In the genomic region with DNA sequence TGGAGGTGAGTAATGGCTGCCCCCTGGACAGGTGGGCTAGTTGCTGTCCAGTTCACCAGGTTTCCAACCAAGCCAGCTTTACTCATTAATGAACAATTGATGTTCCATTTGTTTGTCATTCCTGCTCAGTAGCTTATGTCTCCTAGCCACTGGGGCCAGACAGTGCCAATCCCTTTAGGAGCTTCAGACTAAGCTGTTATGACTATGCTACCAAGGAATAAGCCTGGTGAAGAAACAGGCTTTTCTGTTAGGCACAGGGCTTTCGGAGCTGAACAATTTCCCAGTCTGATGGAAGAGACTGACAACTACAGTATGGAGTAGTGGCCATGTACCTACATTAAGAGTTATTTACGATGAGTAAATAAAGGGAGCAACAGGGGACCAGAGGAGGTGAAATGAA, we compare ENCODE assay signal across 11 cellular contexts. TPM values are rescaled to one million over a fixed set of nuclear protein-coding genes. Genes with fewer than 3 reads are reported as not detected.
DNase-seq lines count a peak whose midpoint lies in the region; ATAC-seq and TF ChIP-seq lines count a peak whose summit lies in the region.
"Had no signal": no experiment of that assay in that cellular context is flagged by ENCODE, and none has a peak within 500 bp of the region (broad histone marks: within the 10 kb centered on the region; RNA-seq: fewer than 3 reads in every experiment).

No MANE protein-coding gene starts in this region.

- H3K36me3 Mint-ChIP-seq in stimulated activated naive CD8-positive, alpha-beta T cell treated with anti-CD3 and anti-CD28 coated beads, Interleukin-15, Interleukin-2, amounts not matched to agents 100 ng/mL and 50 ng/mL, for 24 hours (ENCODE audit: low read depth), result peaks cover 15% of the 10 kb centered on the region
- peaks cover 7% of the 10 kb centered on the region for H3K36me3 Mint-ChIP-seq in WTC11
- peaks cover 2% of the 10 kb centered on the region for H3K36me3 Mint-ChIP-seq in memory B cell
- H3K36me3 Mint-ChIP-seq in type B pancreatic cell, result peaks cover 10% of the 10 kb centered on the region

- TF ChIP-seq CTCF in WTC11 (IDR thresholded peaks at IDR 0.05), result no peak
- no peak for TF ChIP-seq CTCF in type B pancreatic cell (conservative IDR thresholded peaks at IDR 0.05)

- CTCF ChIA-PET in WTC11 (lab: Charles Lee), result interaction anchor here (1.8 to 2.2 kb wide), 3 partner anchors 13 to 95 kb away, joined by 7 to 20 read pairs (median 11); no protein-coding TSS in a partner anchor

- H3K27ac Mint-ChIP-seq in stimulated activated naive CD8-positive, alpha-beta T cell treated with anti-CD3 and anti-CD28 coated beads, Interleukin-15, Interleukin-2, amounts not matched to agents 100 ng/mL and 50 ng/mL, for 24 hours, result peak overlapping the region; percentile 81
- H3K27ac Mint-ChIP-seq in WTC11, result peak overlapping the region; percentile 86
- peak overlapping the region; percentile 36 for H3K27ac Mint-ChIP-seq in memory B cell
- peak overlapping the region; percentile 77 for H3K27ac Mint-ChIP-seq in type B pancreatic cell

- peaks cover 4% of the 10 kb centered on the region for H3K27me3 Mint-ChIP-seq in stimulated activated naive CD8-positive, alpha-beta T cell treated with anti-CD3 and anti-CD28 coated beads, Interleukin-15, Interleukin-2, amounts not matched to agents 100 ng/mL and 50 ng/mL, for 24 hours
- H3K27me3 Mint-ChIP-seq in WTC11 (ENCODE audit: low read depth), result peaks cover 9% of the 10 kb centered on the region
- H3K27me3 Mint-ChIP-seq in memory B cell, result no peaks in the 10 kb centered on the region
- H3K27me3 Mint-ChIP-seq in type B pancreatic cell, result peaks cover 9% of the 10 kb centered on the region

- H3K4me1 Mint-ChIP-seq in stimulated activated naive CD8-positive, alpha-beta T cell treated with anti-CD3 and anti-CD28 coated beads, Interleukin-15, Interleukin-2, amounts not matched to agents 100 ng/mL and 50 ng/mL, for 24 hours (ENCODE audit: low read depth), result peaks cover 24% of the 10 kb centered on the region
- H3K4me1 Mint-ChIP-seq in WTC11 (peaks cover 7% of the 10 kb centered on the region), memory B cell (peaks cover 18% of the 10 kb centered on the region), type B pancreatic cell (ENCODE audit: unreplicated experiment) (peaks cover 10% of the 10 kb centered on the region)

- no peak for DNase-seq in stimulated activated naive CD8-positive, alpha-beta T cell treated with anti-CD3 and anti-CD28 coated beads, Interleukin-15, Interleukin-2, amounts not matched to agents 100 U/mL and 50 U/mL, for 24 hours
- DNase-seq in WTC11 (ENCODE audit: low spot score) (no peak), memory B cell (ENCODE audit: low spot score in 2 of 2) (no peak), type B pancreatic cell (ENCODE audit: extremely low spot score, unreplicated experiment) (no peak), kidney glomerular epithelial cell (lab: John Stamatoyannopoulos, UW) (no peak), inferior parietal cortex (ENCODE audit: extremely low spot score) (no peak), G401 (ENCODE audit: low spot score) (no peak)
- DNase-seq: colonic mucosa, NCI-H1436, NCI-H526 treated with DMSO at 0.1 percent for 48 hours had no signal

- ATAC-seq in stimulated activated naive CD8-positive, alpha-beta T cell treated with anti-CD3 and anti-CD28 coated beads, Interleukin-15, Interleukin-2, amounts not matched to agents 100 U/mL and 50 U/mL, for 24 hours, result no peak
- no peak for ATAC-seq in WTC11
- ATAC-seq in memory B cell (ENCODE audit: low read depth), result no peak

- peaks cover 6% of the 10 kb centered on the region for H3K9me3 Mint-ChIP-seq in stimulated activated naive CD8-positive, alpha-beta T cell treated with anti-CD3 and anti-CD28 coated beads, Interleukin-15, Interleukin-2, amounts not matched to agents 100 ng/mL and 50 ng/mL, for 24 hours
- H3K9me3 Mint-ChIP-seq in WTC11 (peaks cover 10% of the 10 kb centered on the region), memory B cell (peaks cover 2% of the 10 kb centered on the region), type B pancreatic cell (no peaks in the 10 kb centered on the region)

- in situ Hi-C loops in G401 (cut with HindIII; ENCODE audit: low sequenced_read_pairs), result no loop called here

- H3K4me3 Mint-ChIP-seq in stimulated activated naive CD8-positive, alpha-beta T cell treated with anti-CD3 and anti-CD28 coated beads, Interleukin-15, Interleukin-2, amounts not matched to agents 100 ng/mL and 50 ng/mL, for 24 hours, result peak overlapping the region; percentile 94
- H3K4me3 Mint-ChIP-seq in WTC11, result peak overlapping the region; percentile 92
- peak overlapping the region; percentile 46 for H3K4me3 Mint-ChIP-seq in memory B cell
- H3K4me3 Mint-ChIP-seq in type B pancreatic cell, result peak overlapping the region; percentile 73

- POLR2A ChIA-PET in WTC11 (lab: Charles Lee), result interaction anchor here (0.7 to 1.6 kb wide), 2 partner anchors 9 to 22 kb away, joined by 3 to 4 read pairs; no protein-coding TSS in a partner anchor

TF ChIP-seq in WTC11, 78 proteins besides CTCF, POLR2A, EP300 and RAD21 (continues in another document):
- TF ChIP-seq, protein P1, sequence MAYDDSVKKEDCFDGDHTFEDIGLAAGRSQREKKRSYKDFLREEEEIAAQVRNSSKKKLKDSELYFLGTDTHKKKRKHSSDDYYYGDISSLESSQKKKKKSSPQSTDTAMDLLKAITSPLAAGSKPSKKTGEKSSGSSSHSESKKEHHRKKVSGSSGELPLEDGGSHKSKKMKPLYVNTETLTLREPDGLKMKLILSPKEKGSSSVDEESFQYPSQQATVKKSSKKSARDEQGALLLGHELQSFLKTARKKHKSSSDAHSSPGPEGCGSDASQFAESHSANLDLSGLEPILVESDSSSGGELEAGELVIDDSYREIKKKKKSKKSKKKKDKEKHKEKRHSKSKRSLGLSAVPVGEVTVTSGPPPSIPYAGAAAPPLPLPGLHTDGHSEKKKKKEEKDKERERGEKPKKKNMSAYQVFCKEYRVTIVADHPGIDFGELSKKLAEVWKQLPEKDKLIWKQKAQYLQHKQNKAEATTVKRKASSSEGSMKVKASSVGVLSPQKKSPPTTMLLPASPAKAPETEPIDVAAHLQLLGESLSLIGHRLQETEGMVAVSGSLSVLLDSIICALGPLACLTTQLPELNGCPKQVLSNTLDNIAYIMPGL (CRISPR knock-in tag; IDR thresholded peaks at IDR 0.05), result no peak
- TF ChIP-seq, protein P2, sequence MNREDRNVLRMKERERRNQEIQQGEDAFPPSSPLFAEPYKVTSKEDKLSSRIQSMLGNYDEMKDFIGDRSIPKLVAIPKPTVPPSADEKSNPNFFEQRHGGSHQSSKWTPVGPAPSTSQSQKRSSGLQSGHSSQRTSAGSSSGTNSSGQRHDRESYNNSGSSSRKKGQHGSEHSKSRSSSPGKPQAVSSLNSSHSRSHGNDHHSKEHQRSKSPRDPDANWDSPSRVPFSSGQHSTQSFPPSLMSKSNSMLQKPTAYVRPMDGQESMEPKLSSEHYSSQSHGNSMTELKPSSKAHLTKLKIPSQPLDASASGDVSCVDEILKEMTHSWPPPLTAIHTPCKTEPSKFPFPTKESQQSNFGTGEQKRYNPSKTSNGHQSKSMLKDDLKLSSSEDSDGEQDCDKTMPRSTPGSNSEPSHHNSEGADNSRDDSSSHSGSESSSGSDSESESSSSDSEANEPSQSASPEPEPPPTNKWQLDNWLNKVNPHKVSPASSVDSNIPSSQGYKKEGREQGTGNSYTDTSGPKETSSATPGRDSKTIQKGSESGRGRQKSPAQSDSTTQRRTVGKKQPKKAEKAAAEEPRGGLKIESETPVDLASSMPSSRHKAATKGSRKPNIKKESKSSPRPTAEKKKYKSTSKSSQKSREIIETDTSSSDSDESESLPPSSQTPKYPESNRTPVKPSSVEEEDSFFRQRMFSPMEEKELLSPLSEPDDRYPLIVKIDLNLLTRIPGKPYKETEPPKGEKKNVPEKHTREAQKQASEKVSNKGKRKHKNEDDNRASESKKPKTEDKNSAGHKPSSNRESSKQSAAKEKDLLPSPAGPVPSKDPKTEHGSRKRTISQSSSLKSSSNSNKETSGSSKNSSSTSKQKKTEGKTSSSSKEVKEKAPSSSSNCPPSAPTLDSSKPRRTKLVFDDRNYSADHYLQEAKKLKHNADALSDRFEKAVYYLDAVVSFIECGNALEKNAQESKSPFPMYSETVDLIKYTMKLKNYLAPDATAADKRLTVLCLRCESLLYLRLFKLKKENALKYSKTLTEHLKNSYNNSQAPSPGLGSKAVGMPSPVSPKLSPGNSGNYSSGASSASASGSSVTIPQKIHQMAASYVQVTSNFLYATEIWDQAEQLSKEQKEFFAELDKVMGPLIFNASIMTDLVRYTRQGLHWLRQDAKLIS (CRISPR knock-in tag; IDR thresholded peaks at IDR 0.05; ENCODE audit: borderline replicate concordance), result no peak
- TF ChIP-seq ATF1 (CRISPR knock-in tag; IDR thresholded peaks at IDR 0.05), result no peak
- TF ChIP-seq, protein P3, sequence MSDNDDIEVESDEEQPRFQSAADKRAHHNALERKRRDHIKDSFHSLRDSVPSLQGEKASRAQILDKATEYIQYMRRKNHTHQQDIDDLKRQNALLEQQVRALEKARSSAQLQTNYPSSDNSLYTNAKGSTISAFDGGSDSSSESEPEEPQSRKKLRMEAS (CRISPR knock-in tag; IDR thresholded peaks at IDR 0.05), result no peak
- TF ChIP-seq FOXJ3 (CRISPR knock-in tag; IDR thresholded peaks at IDR 0.05; ENCODE audit: borderline replicate concordance), result no peak
- TF ChIP-seq ZNF138 (CRISPR knock-in tag; conservative IDR thresholded peaks at IDR 0.05), result no peak

RNA-seq across cellular contexts. Expression of gene FMC1, which starts 2.1 kb away (rescaled TPM):
- total RNA-seq in WTC11 (2021), result 14.3 to 16.7 TPM (median 16.3 TPM) in 3 replicates
- total RNA-seq in type B pancreatic cell (ENCODE audit: low replicate concordance), result 13.9 and 15.2 TPM in 2 replicates
- 12.3 and 15.1 TPM in 2 replicates for total RNA-seq in G401 (2014; rRNA removed; shearing (Covaris generic))

RNA-seq across cellular contexts. Expression of gene LUC7L2, which starts 20.7 kb away (rescaled TPM):
- total RNA-seq in WTC11 (2021) (91.0 to 94.4 TPM (median 92.4 TPM) in 3 replicates), type B pancreatic cell (ENCODE audit: low replicate concordance) (83.5 and 90.0 TPM in 2 replicates)
- 53.2 and 71.8 TPM in 2 replicates for total RNA-seq in G401 (2014; rRNA removed; shearing (Covaris generic))

Comparison
In these comparisons a context has a peak if more than half of its experiments do, and no peak if none do; other contexts are left out.
1. H3K27ac Mint-ChIP-seq: peak in every context shown above with its lines; median percentile 86 in WTC11; 81 in stimulated activated naive CD8-positive, alpha-beta T cell treated with anti-CD3 and anti-CD28 coated beads, Interleukin-15, Interleukin-2, amounts not matched to agents 100 ng/mL and 50 ng/mL, for 24 hours; 77 in type B pancreatic cell; 36 in memory B cell.